Comparison of ENCODE assay signal across 8 cellular contexts in genomic region chr2:130798472-130799221, GRCh38. TPM values are rescaled to one million over a fixed set of nuclear protein-coding genes. Genes with fewer than 3 reads are reported as not detected.
DNase-seq lines count a peak whose midpoint lies in the region; ATAC-seq and TF ChIP-seq lines count a peak whose summit lies in the region.

No MANE protein-coding gene starts in this region.

- H3K4me1 Mint-ChIP-seq in Calu3 (ENCODE audit: low read depth, unreplicated experiment) = no peaks in the 10 kb centered on the region

- CTCF ChIA-PET in Calu3 (lab: Charles Lee) = interaction anchor here (0.8 to 1.5 kb wide), 3 partner anchors 38 to 75 kb away, joined by 3 to 34 read pairs (median 4); partner anchors contain the start of gene ARHGEF4

- H3K27me3 Mint-ChIP-seq in Calu3 (ENCODE audit: unreplicated experiment) = no peaks in the 10 kb centered on the region

- H3K27me3 ChIP-seq in body of pancreas = no peaks in the 10 kb centered on the region
- H3K27me3 ChIP-seq in kidney epithelial cell (ENCODE audit: control insufficient read depth, insufficient read depth, low read length) = no peaks in the 10 kb centered on the region
- no peaks in the 10 kb centered on the region for H3K27me3 ChIP-seq in suprapubic skin

- TF ChIP-seq EP300 in suprapubic skin (IDR thresholded peaks at IDR 0.05) = no peak

- H3K36me3 ChIP-seq in body of pancreas (replicated peaks in 1 of 2; ENCODE audit: insufficient read depth in 1 of 2, low read depth in 2 of 2) = no peaks in the 10 kb centered on the region
- H3K36me3 ChIP-seq in kidney epithelial cell (ENCODE audit: control insufficient read depth, insufficient read depth, low read length) = no peaks in the 10 kb centered on the region
- H3K36me3 ChIP-seq in suprapubic skin = no peaks in the 10 kb centered on the region

- no peak overlapping the region for H3K27ac Mint-ChIP-seq in Calu3 (ENCODE audit: unreplicated experiment)

- no TSS peak for BruUV-seq in Calu3 (replicated peaks; lab: Mats Ljungman, UMichigan)

- TF ChIP-seq CTCF in Calu3 (IDR thresholded peaks at IDR 0.05; ENCODE audit: unreplicated experiment) (no peak), body of pancreas (IDR thresholded peaks at IDR 0.05) (no peak), kidney epithelial cell (IDR thresholded peaks at IDR 0.05; ENCODE audit: insufficient read depth, low read length, poor library complexity, severe bottlenecking) (no peak), suprapubic skin (IDR thresholded peaks at IDR 0.05) (no peak)

- TF ChIP-seq POLR2A in body of pancreas (IDR thresholded peaks at IDR 0.05) = no peak
- no peak for TF ChIP-seq POLR2A in suprapubic skin (IDR thresholded peaks at IDR 0.05)

- DNase-seq in Calu3 (no peak), NCI-H2029 (lab: John Stamatoyannopoulos, UW) (peak; percentile 64), body of pancreas (peak in 3 of 4 donors; percentile 29 to 46 (median 32)), kidney epithelial cell (ENCODE audit: low read depth) (no peak), suprapubic skin (ENCODE audit: low spot score in 2 of 2) (no peak), GDM1 (lab: John Stamatoyannopoulos, UW) (no peak), NCI-H226 (no peak)

- H3K4me3 ChIP-seq in body of pancreas = peak overlapping the region in 1 of 2 donors; percentile 60
- peak overlapping the region; percentile 73 for H3K4me3 ChIP-seq in kidney epithelial cell (ENCODE audit: low read depth, low read length)
- H3K4me3 ChIP-seq in suprapubic skin = peak overlapping the region; percentile 80

- H3K4me3 Mint-ChIP-seq in Calu3 (ENCODE audit: low read depth, unreplicated experiment) = peak overlapping the region; percentile 70

- peak overlapping the region in 2 of 4 donors; percentile 84 to 85 for H3K27ac ChIP-seq in body of pancreas
- peak overlapping the region; percentile 92 for H3K27ac ChIP-seq in suprapubic skin

- ATAC-seq in body of pancreas (no peak), GM19395 (IDR thresholded peaks at IDR 0.05; ENCODE audit: unreplicated experiment) (no peak)

- H3K9me3 ChIP-seq in body of pancreas (no peaks in the 10 kb centered on the region), suprapubic skin (no peaks in the 10 kb centered on the region)

- no peaks in the 10 kb centered on the region for H3K9me3 Mint-ChIP-seq in Calu3 (ENCODE audit: low read depth, unreplicated experiment)

- intact Hi-C loops in Calu3 (cut with micrococcal nuclease; ENCODE audit: unreplicated experiment) = loop anchor here (1.0 kb wide), 1 partner anchor 75 kb away; no protein-coding TSS in a partner anchor
- intact Hi-C loops in body of pancreas (cut with DNase I) = no loop called here

- H3K4me1 ChIP-seq in body of pancreas (peaks cover 15% of the 10 kb centered on the region), suprapubic skin (peaks cover 18% of the 10 kb centered on the region)

- WGBS in body of pancreas, 2 donors = 24 to 26% methylated on average over 22 to 30 of the region's 30 CpGs
- 11% methylated on average over 14 of the region's 30 CpGs for WGBS in suprapubic skin

- H3K36me3 Mint-ChIP-seq in Calu3 (ENCODE audit: insufficient read depth, unreplicated experiment) = no peaks in the 10 kb centered on the region

RNA-seq across cellular contexts. Expression of gene ARHGEF4, which starts 38.1 kb away (rescaled TPM):
- total RNA-seq in Calu3 (2022) (5.9 and 8.8 TPM in 2 replicates), body of pancreas (10 to 100 TPM; 28.8 to 39.9 TPM), kidney epithelial cell (9.3 and 14.9 TPM in 2 replicates), suprapubic skin (100 to 1,000 TPM; 108 to 378 (median 134) TPM)

RNA-seq across cellular contexts. Expression of gene AMER3, which starts 43.3 kb away (rescaled TPM):
- total RNA-seq in Calu3 (2022) (not detected in 2 replicates), body of pancreas (under 1 TPM; 0.33 to 0.78 TPM), kidney epithelial cell (not detected in 2 replicates), suprapubic skin (not detected)

Comparison
In these comparisons a context has a peak if more than half of its experiments do, and no peak if none do; other contexts are left out.
1. DNase-seq: peak in NCI-H2029 (single experiment) and body of pancreas (3 of 4); none in Calu3 (single experiment), kidney epithelial cell (single experiment), suprapubic skin (0 of 2), GDM1 (single experiment) and NCI-H226 (single experiment).